Comparison of ENCODE assay signal across 14 cellular contexts in the genomic region with DNA sequence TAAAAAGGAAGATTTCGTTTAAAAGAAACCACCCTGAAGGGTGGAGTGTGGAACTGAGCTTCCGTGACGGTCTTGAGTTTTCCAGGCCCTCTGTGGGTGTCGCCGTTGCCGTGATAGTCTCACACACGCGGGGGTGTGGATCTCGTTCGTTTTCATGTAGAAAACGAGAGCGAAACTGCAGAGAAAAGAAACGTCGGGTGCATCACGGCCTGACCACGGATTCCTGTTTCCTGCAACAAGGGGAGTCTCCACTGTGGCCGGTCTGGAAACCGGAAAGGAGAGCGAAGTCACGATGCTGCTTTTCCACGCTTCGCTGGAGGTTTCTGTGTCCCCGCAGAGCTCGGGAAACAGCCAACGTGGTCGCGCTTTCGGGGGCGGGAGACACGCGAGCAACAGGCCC. TPM values are rescaled to one million over a fixed set of nuclear protein-coding genes. Genes with fewer than 3 reads are reported as not detected.
DNase-seq lines count a peak whose midpoint lies in the region; ATAC-seq and TF ChIP-seq lines count a peak whose summit lies in the region.
"Not testable (repeated sequence)": the region's sequence is repeated elsewhere in the genome, so short reads cannot be mapped to it uniquely, and the experiment has no call there.
"Had no signal": no experiment of that assay in that cellular context is flagged by ENCODE, and none has a peak within 500 bp of the region (broad histone marks: within the 10 kb centered on the region; RNA-seq: fewer than 3 reads in every experiment).

No MANE protein-coding gene starts in this region.

- H3K36me3 Mint-ChIP-seq in CD4-positive, alpha-beta memory T cell; GM23338 (ENCODE audit: low read depth); activated T-cell treated with anti-CD3 and anti-CD28 coated beads, Interleukin-2, amount 50 U/mL, for 4 hours (ENCODE audit: insufficient read depth); activated naive CD4-positive, alpha-beta T cell treated with anti-CD3 and anti-CD28 coated beads for 36 hours (ENCODE audit: low read depth); effector memory CD8-positive, alpha-beta T cell (ENCODE audit: insufficient read depth): not testable (repeated sequence)

- H3K4me2 ChIP-seq in GM23338, result not testable (repeated sequence)

- H3K27me3 ChIP-seq in CD4-positive, alpha-beta memory T cell (ENCODE audit: insufficient read depth, low read length), result not testable (repeated sequence)
- peaks cover 44% of the 10 kb centered on the region for H3K27me3 ChIP-seq in GM23338 (ENCODE audit: insufficient read depth)

- H3K9me3 ChIP-seq in CD4-positive, alpha-beta memory T cell (ENCODE audit: control insufficient read depth in 1 of 2, low read length in 2 of 2), result not testable (repeated sequence)

- H3K36me3 ChIP-seq in CD4-positive, alpha-beta memory T cell (ENCODE audit: insufficient read depth, low read length); GM23338 (ENCODE audit: insufficient read depth): not testable (repeated sequence)

- DNase-seq in CD4-positive, alpha-beta memory T cell; GM23338 (ENCODE audit: low spot score); activated T-cell treated with anti-CD3 and anti-CD28 coated beads, Interleukin-2, amount 50 U/mL, for 4 hours; effector memory CD8-positive, alpha-beta T cell: not testable (repeated sequence)
- peak; percentile 23 for DNase-seq in activated naive CD4-positive, alpha-beta T cell treated with anti-CD3 and anti-CD28 coated beads for 36 hours

- not testable (repeated sequence) for H4K20me1 ChIP-seq in GM23338 (replicated peaks; ENCODE audit: insufficient read depth)

- not testable (repeated sequence) for ATAC-seq in GM23338; activated T-cell treated with anti-CD3 and anti-CD28 coated beads, Interleukin-2, amount 50 U/mL, for 4 hours
- ATAC-seq in SK-N-SH treated with all-trans-retinoic acid at 6 μM for 48 hours, result peak; percentile 30; the same call in 2 of the 3 replicates
- peak; percentile 10 for ATAC-seq in effector memory CD8-positive, alpha-beta T cell (replicated peaks)

- not testable (repeated sequence) for H3K9me3 Mint-ChIP-seq in CD4-positive, alpha-beta memory T cell; activated T-cell treated with anti-CD3 and anti-CD28 coated beads, Interleukin-2, amount 50 U/mL, for 4 hours; activated naive CD4-positive, alpha-beta T cell treated with anti-CD3 and anti-CD28 coated beads for 36 hours; effector memory CD8-positive, alpha-beta T cell
- H3K9me3 Mint-ChIP-seq in GM23338, result peaks cover 40% of the 10 kb centered on the region

- H2AFZ ChIP-seq in GM23338, result not testable (repeated sequence)

- H3K27me3 Mint-ChIP-seq in CD4-positive, alpha-beta memory T cell, result peaks cover 14 to 18% of the 10 kb centered on the region in 2 donors
- peaks cover 33% of the 10 kb centered on the region for H3K27me3 Mint-ChIP-seq in GM23338 (ENCODE audit: insufficient read depth, low read depth, poor library complexity)
- peaks cover 19% of the 10 kb centered on the region for H3K27me3 Mint-ChIP-seq in activated T-cell treated with anti-CD3 and anti-CD28 coated beads, Interleukin-2, amount 50 U/mL, for 4 hours (ENCODE audit: low read depth)
- peaks cover 17% of the 10 kb centered on the region for H3K27me3 Mint-ChIP-seq in activated naive CD4-positive, alpha-beta T cell treated with anti-CD3 and anti-CD28 coated beads for 36 hours (ENCODE audit: low read depth)
- peaks cover 31 to 33% of the 10 kb centered on the region in 2 donors for H3K27me3 Mint-ChIP-seq in effector memory CD8-positive, alpha-beta T cell

- POLR2A ChIA-PET in CD4-positive, alpha-beta memory T cell (lab: Charles Lee; ENCODE audit: partially characterized antibody), result not testable (repeated sequence)

- not testable (repeated sequence) for H3K9me2 ChIP-seq in GM23338 (ENCODE audit: insufficient read depth)

- peak overlapping the region in 7 of 8 donors; percentile 35 to 74 (median 69) for H3K4me3 Mint-ChIP-seq in CD4-positive, alpha-beta memory T cell
- H3K4me3 Mint-ChIP-seq in GM23338, result peak overlapping the region; percentile 58
- peak overlapping the region; percentile 42 for H3K4me3 Mint-ChIP-seq in activated T-cell treated with anti-CD3 and anti-CD28 coated beads, Interleukin-2, amount 50 U/mL, for 4 hours
- H3K4me3 Mint-ChIP-seq in activated naive CD4-positive, alpha-beta T cell treated with anti-CD3 and anti-CD28 coated beads for 36 hours, result not testable (repeated sequence)
- peak overlapping the region; percentile 17 to 22 for H3K4me3 Mint-ChIP-seq in effector memory CD8-positive, alpha-beta T cell

- peak overlapping the region in 1 of 7 donors; percentile 24 for H3K27ac Mint-ChIP-seq in CD4-positive, alpha-beta memory T cell
- H3K27ac Mint-ChIP-seq in GM23338; activated naive CD4-positive, alpha-beta T cell treated with anti-CD3 and anti-CD28 coated beads for 36 hours; effector memory CD8-positive, alpha-beta T cell: not testable (repeated sequence)

- not testable (repeated sequence) for H3K4me1 Mint-ChIP-seq in CD4-positive, alpha-beta memory T cell; GM23338; activated T-cell treated with anti-CD3 and anti-CD28 coated beads, Interleukin-2, amount 50 U/mL, for 4 hours (ENCODE audit: low read depth); activated naive CD4-positive, alpha-beta T cell treated with anti-CD3 and anti-CD28 coated beads for 36 hours (ENCODE audit: low read depth); effector memory CD8-positive, alpha-beta T cell (ENCODE audit: low read depth in 2 of 2)

- CTCF ChIA-PET in CD4-positive, alpha-beta memory T cell (lab: Charles Lee; ENCODE audit: partially characterized antibody), result not testable (repeated sequence)
- CTCF ChIA-PET in activated naive CD4-positive, alpha-beta T cell treated with anti-CD3 and anti-CD28 coated beads for 36 hours (lab: Charles Lee), result interaction anchor here (0.7 to 2.2 kb wide), 2 partner anchors 10 to 628 kb away, joined by 3 to 9 read pairs; no protein-coding TSS in a partner anchor

- not testable (repeated sequence) for H3K4me3 ChIP-seq in CD4-positive, alpha-beta memory T cell (ENCODE audit: low read length in 2 of 2); GM23338

- not testable (repeated sequence) for H3K27ac ChIP-seq in CD4-positive, alpha-beta memory T cell (ENCODE audit: low read depth, low read length); GM23338 (ENCODE audit: low read depth)

- intact Hi-C loops in CD4-positive, alpha-beta memory T cell (cut with micrococcal nuclease); activated naive CD4-positive, alpha-beta T cell treated with anti-CD3 and anti-CD28 coated beads for 36 hours (cut with micrococcal nuclease): not testable (repeated sequence)

- not testable (repeated sequence) for H3F3A ChIP-seq in GM23338 (replicated peaks; ENCODE audit: low read depth)

- TF ChIP-seq CTCF in GM23338 (conservative IDR thresholded peaks at IDR 0.05; ENCODE audit: low read depth in 2 of 2), result not testable (repeated sequence)

- not testable (repeated sequence) for H3K4me1 ChIP-seq in CD4-positive, alpha-beta memory T cell (ENCODE audit: insufficient read depth, low read length); GM23338 (ENCODE audit: insufficient read depth)

- not testable (repeated sequence) for H3K79me2 ChIP-seq in GM23338 (replicated peaks; ENCODE audit: insufficient read depth)

TF ChIP-seq in GM23338, 12 proteins besides CTCF, POLR2A, EP300 and RAD21:
- peak; percentile 59 for TF ChIP-seq EZH2 (IDR thresholded peaks at IDR 0.05; ENCODE audit: low read depth, unreplicated experiment)

RNA-seq across cellular contexts. Expression of a gene that starts 4.1 kb away (rescaled TPM):
- total RNA-seq in CD4-positive, alpha-beta memory T cell, result not detected
- not detected for polyA plus RNA-seq in CD4-positive, alpha-beta memory T cell
- total RNA-seq in GM23338 (2014; rRNA removed; shearing (Covaris generic)), result not detected in 2 replicates
- not detected in 2 replicates for polyA plus RNA-seq in GM23338 (2016; fragmentation: Nextera tagmentation; extraction: Ambion mirVana)
- under 1 TPM in 1 of 3 donors, not detected in 2; 0.30 TPM for total RNA-seq in activated T-cell treated with anti-CD3 and anti-CD28 coated beads, Interleukin-2, amount 50 U/mL, for 4 hours
- not detected for total RNA-seq in activated naive CD4-positive, alpha-beta T cell treated with anti-CD3 and anti-CD28 coated beads for 36 hours
- total RNA-seq: A673, G401, GM12878, HFFc6, HT-29 had no signal
- polyA plus RNA-seq: AG04450; CD8-positive, alpha-beta memory T cell; GM12878 had no signal

RNA-seq across cellular contexts. Expression of a gene that starts 57.2 kb away (rescaled TPM):
- total RNA-seq in CD4-positive, alpha-beta memory T cell, result under 1 TPM; 0.14 to 0.23 TPM
- under 1 TPM; 0.76 to 0.91 TPM for polyA plus RNA-seq in CD4-positive, alpha-beta memory T cell
- not detected in 2 replicates for total RNA-seq in GM23338 (2014; rRNA removed; shearing (Covaris generic))
- polyA plus RNA-seq in GM23338 (2016; fragmentation: Nextera tagmentation; extraction: Ambion mirVana), result 0.38 and 0.53 TPM in 2 replicates
- total RNA-seq in activated T-cell treated with anti-CD3 and anti-CD28 coated beads, Interleukin-2, amount 50 U/mL, for 4 hours, result under 1 TPM; 0.11 to 0.46 (median 0.43) TPM
- total RNA-seq in activated naive CD4-positive, alpha-beta T cell treated with anti-CD3 and anti-CD28 coated beads for 36 hours, result under 1 TPM in 1 of 2 experiments, not detected in 1; 0.17 TPM
- total RNA-seq: A673, G401, GM12878, H7, HFFc6, HT-29 had no signal
- polyA plus RNA-seq: AG04450, GM12878 had no signal
